ENCODE assay signal across 38 cellular contexts in the genomic region with DNA sequence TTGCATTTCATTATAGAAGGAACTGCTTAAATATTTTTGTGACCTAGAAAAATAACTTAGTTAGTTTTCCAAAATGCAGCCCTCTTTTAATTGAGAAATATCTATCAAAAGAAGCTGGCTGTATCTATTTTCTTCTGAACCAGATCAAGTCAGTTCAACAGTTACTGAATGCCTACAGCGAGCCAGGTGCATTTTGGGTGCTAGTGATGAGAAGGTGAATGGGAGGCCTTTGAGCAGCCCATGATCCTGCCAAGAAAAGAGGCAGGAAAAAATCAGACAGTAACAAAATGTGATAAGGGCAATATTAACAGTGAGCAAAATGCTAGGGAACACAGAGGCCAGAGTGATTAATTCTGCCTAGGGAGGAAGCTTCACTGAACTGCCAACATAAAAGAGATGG.
"Had no signal": no experiment of that assay in that cellular context is flagged by ENCODE, and none has a peak within 500 bp of the region (broad histone marks: within the 10 kb centered on the region; RNA-seq: fewer than 3 reads in every experiment).

No MANE protein-coding gene starts in this region.

- H3K9me3 Mint-ChIP-seq: activated T-cell treated with anti-CD3 and anti-CD28 coated beads, Interleukin-2, amount 50 U/mL, for 4 hours; activated T-helper 1 cell treated with anti-CD3 and anti-CD28 coated beads, Interleukin-12 subunit alpha, Interleukin-12 subunit beta, Interleukin-2, Interleukin-4 antibody, amounts not matched to agents 30 ng/mL and 10 ng/mL and 1 ng/mL, durations not matched to agents 14 hours and 24 hours and 36 hours; activated T-helper 17 cell treated with anti-CD3 and anti-CD28 coated beads, Interleukin-2, amount 50 U/mL, for 72 hours; T-helper 1 cell treated with Interleukin-12 subunit alpha and Interleukin-12 subunit beta and Interleukin-4 antibody, amounts not matched to agents 30 μg/mL and 1 μg/mL, for 36 hours; T-helper 2 cell treated with Interferon-gamma antibody and Interleukin-4, amounts not matched to agents 5 μg/mL and 100 μg/mL, for 36 hours had no signal

- H3K4me1 Mint-ChIP-seq: activated B cell treated with CpG ODN at 0.5 μM for 24 hours; activated CD4-positive, alpha-beta T cell treated with anti-CD3 and anti-CD28 coated beads, Interleukin-2, amount 10 ng/mL, durations not matched to agents 24 days and 14 days; activated naive CD8-positive, alpha-beta T cell treated with anti-CD3 and anti-CD28 coated beads for 36 hours; activated T-helper 17 cell treated with anti-CD3 and anti-CD28 coated beads, Interleukin-2, amount 50 U/mL, for 72 hours had no signal

- ATAC-seq: activated CD8-positive, alpha-beta T cell treated with anti-CD3 and anti-CD28 coated beads for 36 hours; activated naive CD4-positive, alpha-beta T cell treated with anti-CD3 and anti-CD28 coated beads, Interleukin-2, amount 50 U/mL, for 72 hours; activated T-cell treated with anti-CD3 and anti-CD28 coated beads, Interleukin-2, amount 50 U/mL, for 4 hours; activated T-cell treated with anti-CD3 and anti-CD28 coated beads, Interleukin-2, amount 50 U/mL, for 72 hours; activated T-helper 17 cell treated with anti-CD3 and anti-CD28 coated beads, Interleukin-2, amount 50 U/mL, for 72 hours; body of pancreas had no signal

- H3K27me3 Mint-ChIP-seq: activated B cell treated with CpG ODN at 0.5 μM for 24 hours; activated CD4-positive, alpha-beta memory T cell treated with anti-CD3 and anti-CD28 coated beads for 36 hours; activated CD8-positive, alpha-beta T cell treated with anti-CD3 and anti-CD28 coated beads for 36 hours; activated naive CD8-positive, alpha-beta T cell treated with anti-CD3 and anti-CD28 coated beads for 36 hours had no signal

- H3K4me3 Mint-ChIP-seq: activated B cell treated with CpG ODN at 0.5 μM for 24 hours; activated CD4-positive, alpha-beta memory T cell treated with anti-CD3 and anti-CD28 coated beads for 36 hours; activated CD4-positive, alpha-beta T cell treated with anti-CD3 and anti-CD28 coated beads, Interleukin-2, amount 10 ng/mL, durations not matched to agents 24 days and 14 days; activated CD8-positive, alpha-beta T cell treated with anti-CD3 and anti-CD28 coated beads for 36 hours; activated naive CD4-positive, alpha-beta T cell treated with anti-CD3 and anti-CD28 coated beads for 36 hours; activated naive CD8-positive, alpha-beta T cell treated with anti-CD3 and anti-CD28 coated beads for 36 hours; activated T-cell treated with anti-CD3 and anti-CD28 coated beads, Interleukin-2, amount 50 U/mL, for 4 hours; activated T-cell treated with anti-CD3 and anti-CD28 coated beads, Interleukin-2, amount 50 U/mL, for 72 hours; activated T-helper 1 cell treated with anti-CD3 and anti-CD28 coated beads, Interleukin-12 subunit alpha, Interleukin-12 subunit beta, Interleukin-2, Interleukin-4 antibody, amounts not matched to agents 30 ng/mL and 10 ng/mL and 1 ng/mL, durations not matched to agents 14 hours and 24 hours and 36 hours; activated T-helper 17 cell treated with anti-CD3 and anti-CD28 coated beads, Interleukin-2, amount 50 U/mL, for 72 hours; T-helper 1 cell treated with Interleukin-12 subunit alpha and Interleukin-12 subunit beta and Interleukin-4 antibody, amounts not matched to agents 30 μg/mL and 1 μg/mL, for 36 hours; T-helper 2 cell treated with Interferon-gamma antibody and Interleukin-4, amounts not matched to agents 5 μg/mL and 100 μg/mL, for 36 hours had no signal

- FAIRE-seq: astrocyte, TTC549 had no signal

- H3K36me3 Mint-ChIP-seq: activated CD4-positive, alpha-beta memory T cell treated with anti-CD3 and anti-CD28 coated beads for 36 hours; activated naive CD4-positive, alpha-beta T cell treated with anti-CD3 and anti-CD28 coated beads, Interleukin-2, amount 50 U/mL, for 72 hours; activated naive CD8-positive, alpha-beta T cell treated with anti-CD3 and anti-CD28 coated beads for 36 hours had no signal

- H3K27ac Mint-ChIP-seq: activated B cell treated with CpG ODN at 0.5 μM for 24 hours; activated CD4-positive, alpha-beta memory T cell treated with anti-CD3 and anti-CD28 coated beads for 36 hours; activated CD4-positive, alpha-beta T cell treated with anti-CD3 and anti-CD28 coated beads, Interleukin-2, amount 10 ng/mL, durations not matched to agents 24 days and 14 days; activated CD8-positive, alpha-beta T cell treated with anti-CD3 and anti-CD28 coated beads for 36 hours; activated naive CD4-positive, alpha-beta T cell treated with anti-CD3 and anti-CD28 coated beads for 36 hours; activated naive CD4-positive, alpha-beta T cell treated with anti-CD3 and anti-CD28 coated beads, Interleukin-2, amount 50 U/mL, for 72 hours; activated naive CD8-positive, alpha-beta T cell treated with anti-CD3 and anti-CD28 coated beads for 36 hours; activated T-cell treated with anti-CD3 and anti-CD28 coated beads, Interleukin-2, amount 50 U/mL, for 72 hours; activated T-helper 1 cell treated with anti-CD3 and anti-CD28 coated beads, Interleukin-12 subunit alpha, Interleukin-12 subunit beta, Interleukin-2, Interleukin-4 antibody, amounts not matched to agents 30 ng/mL and 10 ng/mL and 1 ng/mL, durations not matched to agents 14 hours and 24 hours and 36 hours; activated T-helper 17 cell treated with anti-CD3 and anti-CD28 coated beads, Interleukin-2, amount 50 U/mL, for 72 hours; T-helper 1 cell treated with Interleukin-12 subunit alpha and Interleukin-12 subunit beta and Interleukin-4 antibody, amounts not matched to agents 30 μg/mL and 1 μg/mL, for 36 hours; T-helper 2 cell treated with Interferon-gamma antibody and Interleukin-4, amounts not matched to agents 5 μg/mL and 100 μg/mL, for 36 hours had no signal

- DNase-seq: activated B cell treated with CpG ODN at 0.5 μM for 24 hours; activated CD4-positive, alpha-beta memory T cell treated with anti-CD3 and anti-CD28 coated beads for 36 hours; activated CD4-positive, alpha-beta T cell treated with anti-CD3 and anti-CD28 coated beads for 4 hours; activated CD4-positive, alpha-beta T cell treated with anti-CD3 and anti-CD28 coated beads, Interleukin-2, amount 10 ng/mL, durations not matched to agents 24 days and 14 days; activated CD4-positive, alpha-beta T cell treated with anti-CD3 and anti-CD28 coated beads, Interleukin-2, amount 50 U/mL, for 1 hour; activated CD4-positive, alpha-beta T cell treated with anti-CD3 and anti-CD28 coated beads, Interleukin-2, amount 50 U/mL, for 4 hours; activated CD4-positive, CD25-positive, alpha-beta regulatory T cell treated with anti-CD3 and anti-CD28 coated beads, Interleukin-2, amount 50 U/mL, for 72 hours; activated CD8-positive, alpha-beta memory T cell treated with anti-CD3 and anti-CD28 coated beads, Interleukin-2, amount 50 U/mL, for 4 hours; activated CD8-positive, alpha-beta T cell treated with anti-CD3 and anti-CD28 coated beads for 36 hours; activated effector memory CD4-positive, alpha-beta T cell treated with anti-CD3 and anti-CD28 coated beads, Interleukin-2, amount 50 U/mL, for 16 hours; activated gamma-delta T cell treated with Interleukin-2 at 50 U/mL for 16 hours; activated naive CD4-positive, alpha-beta T cell; activated naive CD4-positive, alpha-beta T cell treated with anti-CD3 and anti-CD28 coated beads for 36 hours; activated naive CD4-positive, alpha-beta T cell treated with anti-CD3 and anti-CD28 coated beads, Interleukin-2, amount 50 U/mL, for 16 hours; activated naive CD8-positive, alpha-beta T cell treated with anti-CD3 and anti-CD28 coated beads for 36 hours; activated T-cell treated with anti-CD3 and anti-CD28 coated beads for 4 hours; activated T-cell treated with anti-CD3 and anti-CD28 coated beads, Interleukin-2, amount 50 U/mL, for 1 hour; activated T-cell treated with anti-CD3 and anti-CD28 coated beads, Interleukin-2, amount 50 U/mL, for 4 hours; activated T-cell treated with anti-CD3 and anti-CD28 coated beads, Interleukin-2, amount 50 U/mL, for 72 hours; adrenal gland; amniotic stem cell; aorta; body of pancreas; brain microvascular endothelial cell; central memory CD4-positive, alpha-beta T cell; SW 1271; T-helper 1 cell; T-helper 2 cell; T-helper 9 cell had no signal

- H3K27ac ChIP-seq: adrenal gland, body of pancreas, brain microvascular endothelial cell, breast epithelium, VCaP had no signal
